ENCODE assay signal across 1 cellular context in the genomic region with DNA sequence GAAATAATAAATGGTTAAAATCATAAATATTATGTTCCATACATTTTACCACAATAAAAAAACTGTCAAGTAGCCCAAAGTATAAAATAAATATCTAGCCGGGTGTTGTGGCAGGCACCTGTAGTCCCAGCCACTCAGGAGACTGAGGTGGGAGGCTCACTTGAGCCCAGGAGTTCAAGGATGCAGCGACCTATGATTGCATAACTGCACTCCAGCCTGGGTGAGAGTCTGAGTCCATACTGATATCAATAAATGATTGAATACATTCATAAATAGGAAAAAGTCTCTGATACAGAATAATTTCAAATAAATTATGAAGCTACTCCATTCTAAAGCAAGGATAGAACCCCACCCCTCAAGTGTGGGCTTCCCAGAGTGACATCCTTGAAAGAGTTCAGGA.
TF ChIP-seq lines count a peak whose summit lies in the region.

No MANE protein-coding gene starts in this region.

TF ChIP-seq in HepG2, 621 proteins besides CTCF, POLR2A, EP300 and RAD21 (continued from another document):
- TF ChIP-seq ZBTB39 (CRISPR knock-in tag; IDR thresholded peaks at IDR 0.05): no peak
- no peak for TF ChIP-seq SUZ12 (IDR thresholded peaks at IDR 0.05; ENCODE audit: low read depth, low read length)
- TF ChIP-seq KMT2A (CRISPR knock-in tag; IDR thresholded peaks at IDR 0.05): no peak
- TF ChIP-seq NFAT5 (CRISPR knock-in tag; IDR thresholded peaks at IDR 0.05): no peak
- TF ChIP-seq NR3C1 (CRISPR knock-in tag; IDR thresholded peaks at IDR 0.05): no peak
